1 cellular context compared by ENCODE assay signal in the genomic region with DNA sequence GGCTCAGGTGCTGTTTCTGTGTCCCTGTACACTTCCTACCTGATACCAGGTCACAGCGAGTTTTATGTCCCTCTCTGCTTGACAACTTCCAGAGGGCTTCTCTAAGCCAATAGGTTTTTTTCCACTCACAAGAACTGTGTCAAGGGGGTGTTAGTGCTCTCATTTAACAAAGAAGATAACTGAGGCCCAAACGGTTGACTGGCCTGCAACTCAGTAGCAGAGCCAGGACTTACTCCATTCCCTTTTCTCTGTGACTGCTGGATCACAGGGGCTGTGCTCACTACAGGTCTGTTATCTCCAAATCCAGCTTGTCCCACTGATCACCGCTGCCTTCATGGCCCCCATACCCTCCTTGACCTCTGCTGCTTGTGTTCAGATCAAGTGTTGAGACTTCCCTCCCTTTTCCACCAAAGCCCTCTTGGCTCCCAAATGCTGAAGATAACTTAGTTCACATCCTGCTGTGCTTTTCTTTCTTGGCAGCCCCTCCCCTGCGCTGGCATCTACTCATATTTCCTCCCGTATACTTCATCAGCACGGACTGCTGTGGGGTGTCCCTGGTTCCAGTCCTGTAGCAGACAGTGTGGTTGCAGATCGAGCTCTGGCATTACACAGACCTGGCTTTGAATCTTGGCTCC.
TF ChIP-seq lines count a peak whose summit lies in the region.

No MANE protein-coding gene starts in this region.

TF ChIP-seq in GM23338, 12 proteins besides CTCF, POLR2A, EP300 and RAD21:
- TF ChIP-seq EZH2phosphoT487 (IDR thresholded peaks at IDR 0.05; ENCODE audit: unreplicated experiment) (no peak), CREB1 (CRISPR knock-in tag; IDR thresholded peaks at IDR 0.05; ENCODE audit: low read depth) (no peak), EZH2 (IDR thresholded peaks at IDR 0.05; ENCODE audit: low read depth, unreplicated experiment) (no peak), NANOG (IDR thresholded peaks at IDR 0.05; ENCODE audit: borderline replicate concordance) (no peak), ZNF331 (CRISPR knock-in tag; IDR thresholded peaks at IDR 0.05; ENCODE audit: low read depth) (no peak)
- TF ChIP-seq, protein P1, sequence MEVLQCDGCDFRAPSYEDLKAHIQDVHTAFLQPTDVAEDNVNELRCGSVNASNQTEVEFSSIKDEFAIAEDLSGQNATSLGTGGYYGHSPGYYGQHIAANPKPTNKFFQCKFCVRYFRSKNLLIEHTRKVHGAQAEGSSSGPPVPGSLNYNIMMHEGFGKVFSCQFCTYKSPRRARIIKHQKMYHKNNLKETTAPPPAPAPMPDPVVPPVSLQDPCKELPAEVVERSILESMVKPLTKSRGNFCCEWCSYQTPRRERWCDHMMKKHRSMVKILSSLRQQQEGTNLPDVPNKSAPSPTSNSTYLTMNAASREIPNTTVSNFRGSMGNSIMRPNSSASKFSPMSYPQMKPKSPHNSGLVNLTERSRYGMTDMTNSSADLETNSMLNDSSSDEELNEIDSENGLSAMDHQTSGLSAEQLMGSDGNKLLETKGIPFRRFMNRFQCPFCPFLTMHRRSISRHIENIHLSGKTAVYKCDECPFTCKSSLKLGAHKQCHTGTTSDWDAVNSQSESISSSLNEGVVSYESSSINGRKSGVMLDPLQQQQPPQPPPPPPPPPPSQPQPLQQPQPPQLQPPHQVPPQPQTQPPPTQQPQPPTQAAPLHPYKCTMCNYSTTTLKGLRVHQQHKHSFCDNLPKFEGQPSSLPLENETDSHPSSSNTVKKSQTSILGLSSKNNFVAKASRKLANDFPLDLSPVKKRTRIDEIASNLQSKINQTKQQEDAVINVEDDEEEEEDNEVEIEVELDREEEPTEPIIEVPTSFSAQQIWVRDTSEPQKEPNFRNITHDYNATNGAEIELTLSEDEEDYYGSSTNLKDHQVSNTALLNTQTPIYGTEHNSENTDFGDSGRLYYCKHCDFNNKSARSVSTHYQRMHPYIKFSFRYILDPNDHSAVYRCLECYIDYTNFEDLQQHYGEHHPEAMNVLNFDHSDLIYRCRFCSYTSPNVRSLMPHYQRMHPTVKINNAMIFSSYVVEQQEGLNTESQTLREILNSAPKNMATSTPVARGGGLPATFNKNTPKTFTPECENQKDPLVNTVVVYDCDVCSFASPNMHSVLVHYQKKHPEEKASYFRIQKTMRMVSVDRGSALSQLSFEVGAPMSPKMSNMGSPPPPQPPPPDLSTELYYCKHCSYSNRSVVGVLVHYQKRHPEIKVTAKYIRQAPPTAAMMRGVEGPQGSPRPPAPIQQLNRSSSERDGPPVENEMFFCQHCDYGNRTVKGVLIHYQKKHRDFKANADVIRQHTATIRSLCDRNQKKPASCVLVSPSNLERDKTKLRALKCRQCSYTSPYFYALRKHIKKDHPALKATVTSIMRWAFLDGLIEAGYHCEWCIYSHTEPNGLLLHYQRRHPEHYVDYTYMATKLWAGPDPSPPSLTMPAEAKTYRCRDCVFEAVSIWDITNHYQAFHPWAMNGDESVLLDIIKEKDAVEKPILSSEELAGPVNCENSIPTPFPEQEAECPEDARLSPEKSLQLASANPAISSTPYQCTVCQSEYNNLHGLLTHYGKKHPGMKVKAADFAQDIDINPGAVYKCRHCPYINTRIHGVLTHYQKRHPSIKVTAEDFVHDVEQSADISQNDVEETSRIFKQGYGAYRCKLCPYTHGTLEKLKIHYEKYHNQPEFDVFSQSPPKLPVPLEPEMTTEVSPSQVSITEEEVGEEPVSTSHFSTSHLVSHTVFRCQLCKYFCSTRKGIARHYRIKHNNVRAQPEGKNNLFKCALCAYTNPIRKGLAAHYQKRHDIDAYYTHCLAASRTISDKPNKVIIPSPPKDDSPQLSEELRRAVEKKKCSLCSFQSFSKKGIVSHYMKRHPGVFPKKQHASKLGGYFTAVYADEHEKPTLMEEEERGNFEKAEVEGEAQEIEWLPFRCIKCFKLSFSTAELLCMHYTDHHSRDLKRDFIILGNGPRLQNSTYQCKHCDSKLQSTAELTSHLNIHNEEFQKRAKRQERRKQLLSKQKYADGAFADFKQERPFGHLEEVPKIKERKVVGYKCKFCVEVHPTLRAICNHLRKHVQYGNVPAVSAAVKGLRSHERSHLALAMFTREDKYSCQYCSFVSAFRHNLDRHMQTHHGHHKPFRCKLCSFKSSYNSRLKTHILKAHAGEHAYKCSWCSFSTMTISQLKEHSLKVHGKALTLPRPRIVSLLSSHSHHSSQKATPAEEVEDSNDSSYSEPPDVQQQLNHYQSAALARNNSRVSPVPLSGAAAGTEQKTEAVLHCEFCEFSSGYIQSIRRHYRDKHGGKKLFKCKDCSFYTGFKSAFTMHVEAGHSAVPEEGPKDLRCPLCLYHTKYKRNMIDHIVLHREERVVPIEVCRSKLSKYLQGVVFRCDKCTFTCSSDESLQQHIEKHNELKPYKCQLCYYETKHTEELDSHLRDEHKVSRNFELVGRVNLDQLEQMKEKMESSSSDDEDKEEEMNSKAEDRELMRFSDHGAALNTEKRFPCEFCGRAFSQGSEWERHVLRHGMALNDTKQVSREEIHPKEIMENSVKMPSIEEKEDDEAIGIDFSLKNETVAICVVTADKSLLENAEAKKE (CRISPR knock-in tag; IDR thresholded peaks at IDR 0.05): no peak
- TF ChIP-seq, protein P2, sequence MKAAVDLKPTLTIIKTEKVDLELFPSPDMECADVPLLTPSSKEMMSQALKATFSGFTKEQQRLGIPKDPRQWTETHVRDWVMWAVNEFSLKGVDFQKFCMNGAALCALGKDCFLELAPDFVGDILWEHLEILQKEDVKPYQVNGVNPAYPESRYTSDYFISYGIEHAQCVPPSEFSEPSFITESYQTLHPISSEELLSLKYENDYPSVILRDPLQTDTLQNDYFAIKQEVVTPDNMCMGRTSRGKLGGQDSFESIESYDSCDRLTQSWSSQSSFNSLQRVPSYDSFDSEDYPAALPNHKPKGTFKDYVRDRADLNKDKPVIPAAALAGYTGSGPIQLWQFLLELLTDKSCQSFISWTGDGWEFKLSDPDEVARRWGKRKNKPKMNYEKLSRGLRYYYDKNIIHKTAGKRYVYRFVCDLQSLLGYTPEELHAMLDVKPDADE (IDR thresholded peaks at IDR 0.05): no peak
